10 cellular contexts compared by ENCODE assay signal in the genomic region with DNA sequence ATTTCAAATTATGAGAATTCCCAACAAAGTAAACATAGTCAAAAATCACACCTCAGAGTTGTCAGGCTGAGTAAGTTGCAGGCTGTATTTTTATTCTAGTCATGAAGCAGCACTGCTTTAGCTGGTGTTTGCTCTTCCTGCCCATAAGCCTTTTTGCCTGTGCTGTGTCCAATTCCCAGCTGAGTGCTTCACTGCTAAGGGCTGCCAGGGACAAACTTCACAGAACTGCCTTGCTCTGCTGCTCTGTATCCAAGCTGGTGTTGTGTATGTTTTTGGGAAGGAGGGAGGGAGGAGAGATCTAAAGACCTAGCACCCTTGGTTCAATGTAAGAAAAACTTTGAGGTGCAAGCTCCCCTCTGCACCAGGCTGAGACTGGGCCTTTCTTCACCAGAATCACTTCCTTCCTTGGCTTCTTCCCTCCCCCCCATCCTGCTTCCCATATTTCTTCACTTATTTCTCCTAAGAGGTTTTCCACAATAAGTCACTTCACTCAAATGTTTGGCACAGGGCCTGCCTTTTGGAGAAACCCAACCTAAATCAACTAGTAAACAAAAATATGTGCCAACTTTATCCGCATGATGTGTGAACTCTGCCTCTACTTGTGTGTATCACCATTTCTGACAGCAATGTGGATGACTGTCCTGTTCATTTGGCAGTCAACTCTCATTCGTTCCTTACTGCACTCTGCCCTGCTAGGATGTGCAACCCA.
DNase-seq lines count a peak whose midpoint lies in the region; TF ChIP-seq lines count a peak whose summit lies in the region.
"Had no signal": no experiment of that assay in that cellular context is flagged by ENCODE, and none has a peak within 500 bp of the region (broad histone marks: within the 10 kb centered on the region; RNA-seq: fewer than 3 reads in every experiment).

No MANE protein-coding gene starts in this region.

- TF ChIP-seq CTCF in VCaP (conservative IDR thresholded peaks at IDR 0.05) (no peak), hepatocyte (IDR thresholded peaks at IDR 0.05; ENCODE audit: poor library complexity) (no peak), testis (IDR thresholded peaks at IDR 0.05) (no peak)

- peaks cover 25% of the 10 kb centered on the region for H3K79me2 ChIP-seq in hepatocyte

- H2AFZ ChIP-seq in hepatocyte, result no peak overlapping the region

- no peak overlapping the region for H3K4me3 Mint-ChIP-seq in activated CD4-positive, alpha-beta T cell treated with anti-CD3 and anti-CD28 coated beads, Interleukin-2, amount 10 ng/mL, durations not matched to agents 24 days and 14 days

- TF ChIP-seq POLR2A in testis (IDR thresholded peaks at IDR 0.05), result no peak

- WGBS in hepatocyte (ENCODE audit: low lambda C conversion rate, missing lambda C conversion rate), result 92% methylated on average over 2 of the region's 2 CpGs
- WGBS in testis, 2 donors, result 73 to 74% methylated on average over 2 of the region's 2 CpGs

- H3K4me1 ChIP-seq in hepatocyte (ENCODE audit: insufficient read depth) (no peaks in the 10 kb centered on the region), testis (no peaks in the 10 kb centered on the region)
- H3K4me1 ChIP-seq: BLaER1 had no signal

- H3K9me3 ChIP-seq in hepatocyte (ENCODE audit: low read depth) (no peaks in the 10 kb centered on the region), testis (no peaks in the 10 kb centered on the region)

- no peak overlapping the region for H3K4me2 ChIP-seq in hepatocyte
- H3K4me2 ChIP-seq: BLaER1 had no signal

- peaks cover 8% of the 10 kb centered on the region for H3K9me3 Mint-ChIP-seq in activated CD4-positive, alpha-beta T cell treated with anti-CD3 and anti-CD28 coated beads, Interleukin-2, amount 10 ng/mL, durations not matched to agents 24 days and 14 days

- H3K27me3 ChIP-seq in hepatocyte, result no peaks in the 10 kb centered on the region
- H3K27me3 ChIP-seq in testis, result no peaks in the 10 kb centered on the region
- H3K27me3 ChIP-seq: BLaER1 had no signal

- H3K27ac Mint-ChIP-seq in activated CD4-positive, alpha-beta T cell treated with anti-CD3 and anti-CD28 coated beads, Interleukin-2, amount 10 ng/mL, durations not matched to agents 24 days and 14 days, result peak overlapping the region; percentile 17

- intact Hi-C loops in activated CD4-positive, alpha-beta T cell treated with anti-CD3 and anti-CD28 coated beads, Interleukin-2, amount 10 ng/mL, durations not matched to agents 24 days and 14 days (cut with micrococcal nuclease), result no loop called here
- intact Hi-C loops in testis (cut with DNase I; ENCODE audit: low total_unique reads), result no loop called here

- H3K4me3 ChIP-seq in hepatocyte (no peak overlapping the region), testis (no peak overlapping the region)
- H3K4me3 ChIP-seq: BLaER1 had no signal

- H3K9me2 ChIP-seq in hepatocyte (replicated peaks; ENCODE audit: insufficient read depth), result no peaks in the 10 kb centered on the region

- peaks cover 64% of the 10 kb centered on the region for H3K36me3 Mint-ChIP-seq in activated CD4-positive, alpha-beta T cell treated with anti-CD3 and anti-CD28 coated beads, Interleukin-2, amount 10 ng/mL, durations not matched to agents 24 days and 14 days (ENCODE audit: low read depth)

- peak overlapping the region; percentile 9; the same call in 1 of the 2 replicates for H3K27ac ChIP-seq in VCaP
- H3K27ac ChIP-seq in hepatocyte, result peak overlapping the region; percentile 8
- no peak overlapping the region for H3K27ac ChIP-seq in testis
- H3K27ac ChIP-seq: BLaER1 had no signal

- no peaks in the 10 kb centered on the region for H4K20me1 ChIP-seq in hepatocyte (ENCODE audit: insufficient read depth, poor library complexity, severe bottlenecking)

- peaks cover 25% of the 10 kb centered on the region for H3K4me1 Mint-ChIP-seq in activated CD4-positive, alpha-beta T cell treated with anti-CD3 and anti-CD28 coated beads, Interleukin-2, amount 10 ng/mL, durations not matched to agents 24 days and 14 days

- peaks cover 9% of the 10 kb centered on the region for H3K36me3 ChIP-seq in hepatocyte (replicated peaks; ENCODE audit: insufficient read depth, low read depth)
- H3K36me3 ChIP-seq in testis (ENCODE audit: low read depth, missing control alignments), result no peaks in the 10 kb centered on the region

- H3K27me3 Mint-ChIP-seq in activated CD4-positive, alpha-beta T cell treated with anti-CD3 and anti-CD28 coated beads, Interleukin-2, amount 10 ng/mL, durations not matched to agents 24 days and 14 days, result no peaks in the 10 kb centered on the region

- no peak for DNase-seq in activated CD4-positive, alpha-beta T cell treated with anti-CD3 and anti-CD28 coated beads, Interleukin-2, amount 10 ng/mL, durations not matched to agents 24 days and 14 days
- DNase-seq in activated CD4-positive, alpha-beta T cell treated with anti-CD3 and anti-CD28 coated beads for 4 hours, result no peak
- DNase-seq in hepatocyte (ENCODE audit: low spot score), result no peak
- DNase-seq in testis, result peak; percentile 43
- DNase-seq in D341Med (ENCODE audit: low spot score), result no peak
- no peak for DNase-seq in activated CD4-positive, CD25-positive, alpha-beta regulatory T cell treated with anti-CD3 and anti-CD28 coated beads, Interleukin-2, amount 50 U/mL, for 72 hours
- no peak for DNase-seq in DMS114 treated with DMSO at 0.1 percent for 48 hours (lab: John Stamatoyannopoulos, UW; ENCODE audit: unreplicated experiment)
- DNase-seq: activated naive CD4-positive, alpha-beta T cell had no signal

Comparison
In these comparisons a context has a peak if more than half of its experiments do, and no peak if none do; other contexts are left out.
1. H3K27ac ChIP-seq: peak in VCaP (single experiment) and hepatocyte (single experiment); none in testis (0 of 2).